25 cellular contexts compared by ENCODE assay signal in the genomic region with DNA sequence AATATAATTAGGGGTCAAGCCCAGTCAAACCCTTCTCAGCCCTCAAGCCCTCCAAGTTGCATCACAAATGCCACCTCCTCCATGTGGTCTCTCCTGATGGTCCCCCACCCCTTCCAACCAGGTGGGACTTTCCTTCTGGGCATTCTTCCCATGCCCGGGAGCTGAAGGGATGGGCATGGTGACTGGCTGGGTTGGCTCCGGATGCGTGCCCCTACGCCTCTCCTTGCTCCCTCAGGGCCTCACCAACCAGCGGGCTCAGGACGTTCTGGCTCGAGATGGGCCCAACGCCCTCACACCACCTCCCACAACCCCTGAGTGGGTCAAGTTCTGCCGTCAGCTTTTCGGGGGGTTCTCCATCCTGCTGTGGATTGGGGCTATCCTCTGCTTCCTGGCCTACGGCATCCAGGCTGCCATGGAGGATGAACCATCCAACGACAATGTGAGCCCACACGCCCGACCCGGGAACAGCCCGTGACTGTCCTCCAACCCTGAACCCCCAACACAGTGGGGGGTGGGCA. TPM values are rescaled to one million over a fixed set of nuclear protein-coding genes. Genes with fewer than 3 reads are reported as not detected.
"Had no signal": no experiment of that assay in that cellular context is flagged by ENCODE, and none has a peak within 500 bp of the region (broad histone marks: within the 10 kb centered on the region; RNA-seq: fewer than 3 reads in every experiment).

No MANE protein-coding gene starts in this region.

- H3K27ac ChIP-seq: ascending aorta, body of pancreas, Peyer's patch, RWPE1 had no signal

- H3K36me3 ChIP-seq: Peyer's patch had no signal

- H3K27ac Mint-ChIP-seq: activated CD8-positive, alpha-beta T cell treated with anti-CD3 and anti-CD28 coated beads, Interleukin-2, amount 10 ng/mL, durations not matched to agents 7 days and 5 days; activated naive CD4-positive, alpha-beta T cell treated with anti-CD3 and anti-CD28 coated beads, Interleukin-2, amount 50 U/mL, for 24 hours; activated naive CD8-positive, alpha-beta T cell treated with anti-CD3 and anti-CD28 coated beads, Interleukin-2, amount 50 U/mL, for 24 hours; T-helper 1 cell treated with Interleukin-12 subunit alpha and Interleukin-12 subunit beta and Interleukin-4 antibody, amounts not matched to agents 30 μg/mL and 1 μg/mL, for 36 hours had no signal

- DNase-seq: activated CD4-positive, alpha-beta T cell treated with anti-CD3 and anti-CD28 coated beads for 4 hours; activated CD8-positive, alpha-beta memory T cell treated with anti-CD3 and anti-CD28 coated beads, Interleukin-2, amount 50 U/mL, for 48 hours; activated CD8-positive, alpha-beta T cell treated with anti-CD3 and anti-CD28 coated beads, Interleukin-2, amount 10 ng/mL, durations not matched to agents 7 days and 5 days; activated effector memory CD4-positive, alpha-beta T cell treated with Interleukin-2 at 50 U/mL for 16 hours; activated naive CD4-positive, alpha-beta T cell; activated naive CD8-positive, alpha-beta T cell treated with anti-CD3 and anti-CD28 coated beads, Interleukin-2, amount 50 U/mL, for 24 hours; activated T-cell treated with anti-CD3 and anti-CD28 coated beads, Interleukin-2, amount 50 U/mL, for 1 hour; amniotic stem cell; body of pancreas; NCI-H1105 treated with DMSO at 0.1 percent for 48 hours; NCI-H1436 treated with DMSO at 0.1 percent for 48 hours; NCI-H187; NCI-H2081; NCI-H446; NCI-H524; Peyer's patch; SJCRH30; SK-N-SH; SW 1271 had no signal

- H3K9me3 Mint-ChIP-seq: activated naive CD4-positive, alpha-beta T cell treated with anti-CD3 and anti-CD28 coated beads, Interleukin-2, amount 50 U/mL, for 24 hours; activated naive CD8-positive, alpha-beta T cell treated with anti-CD3 and anti-CD28 coated beads, Interleukin-2, amount 50 U/mL, for 24 hours; T-helper 1 cell treated with Interleukin-12 subunit alpha and Interleukin-12 subunit beta and Interleukin-4 antibody, amounts not matched to agents 30 μg/mL and 1 μg/mL, for 36 hours had no signal

- H3K4me3 Mint-ChIP-seq: activated CD8-positive, alpha-beta T cell treated with anti-CD3 and anti-CD28 coated beads, Interleukin-2, amount 10 ng/mL, durations not matched to agents 7 days and 5 days; activated naive CD4-positive, alpha-beta T cell treated with anti-CD3 and anti-CD28 coated beads, Interleukin-2, amount 50 U/mL, for 24 hours; activated naive CD8-positive, alpha-beta T cell treated with anti-CD3 and anti-CD28 coated beads, Interleukin-2, amount 50 U/mL, for 24 hours; T-helper 1 cell treated with Interleukin-12 subunit alpha and Interleukin-12 subunit beta and Interleukin-4 antibody, amounts not matched to agents 30 μg/mL and 1 μg/mL, for 36 hours had no signal

- H3K4me2 ChIP-seq: SK-N-SH had no signal

- H3K4me1 ChIP-seq: body of pancreas, Peyer's patch had no signal

- H3K36me3 Mint-ChIP-seq: activated naive CD4-positive, alpha-beta T cell treated with anti-CD3 and anti-CD28 coated beads, Interleukin-2, amount 50 U/mL, for 24 hours had no signal

- H3K4me3 ChIP-seq: ascending aorta, body of pancreas, Peyer's patch, SJCRH30 had no signal

- H3K9ac ChIP-seq: SK-N-SH had no signal

- H3K27me3 Mint-ChIP-seq: activated naive CD4-positive, alpha-beta T cell treated with anti-CD3 and anti-CD28 coated beads, Interleukin-2, amount 50 U/mL, for 24 hours had no signal

- H3K4me1 Mint-ChIP-seq: activated naive CD4-positive, alpha-beta T cell treated with anti-CD3 and anti-CD28 coated beads, Interleukin-2, amount 50 U/mL, for 24 hours; activated naive CD8-positive, alpha-beta T cell treated with anti-CD3 and anti-CD28 coated beads, Interleukin-2, amount 50 U/mL, for 24 hours had no signal

- H3K27me3 ChIP-seq: ascending aorta, body of pancreas, Peyer's patch, SJCRH30 had no signal

- H3K9me3 ChIP-seq: ascending aorta, body of pancreas, Peyer's patch, SJCRH30, SK-N-SH had no signal

RNA-seq across cellular contexts. Expression of a gene that starts 7.5 kb away (rescaled TPM):
- total RNA-seq: activated CD8-positive, alpha-beta T cell treated with anti-CD3 and anti-CD28 coated beads, Interleukin-2, amount 10 ng/mL, durations not matched to agents 7 days and 5 days; bronchial epithelial cell had no signal

RNA-seq across cellular contexts. Expression of a gene that starts 28.4 kb away (rescaled TPM):
- total RNA-seq: activated CD8-positive, alpha-beta T cell treated with anti-CD3 and anti-CD28 coated beads, Interleukin-2, amount 10 ng/mL, durations not matched to agents 7 days and 5 days; ascending aorta; body of pancreas; bronchial epithelial cell; SJCRH30 had no signal
- polyA plus RNA-seq: SK-N-SH had no signal

RNA-seq across cellular contexts. Expression of a gene that starts 41.7 kb away (rescaled TPM):
- total RNA-seq: activated CD8-positive, alpha-beta T cell treated with anti-CD3 and anti-CD28 coated beads, Interleukin-2, amount 10 ng/mL, durations not matched to agents 7 days and 5 days; body of pancreas; Peyer's patch; Right ventricle myocardium superior; SJCRH30 had no signal

RNA-seq across cellular contexts. Expression of a gene that starts 53.1 kb away (rescaled TPM):
- total RNA-seq: activated CD8-positive, alpha-beta T cell treated with anti-CD3 and anti-CD28 coated beads, Interleukin-2, amount 10 ng/mL, durations not matched to agents 7 days and 5 days; ascending aorta; body of pancreas; bronchial epithelial cell; Peyer's patch had no signal
- polyA plus RNA-seq: SK-N-SH had no signal
